8 cellular contexts compared by ENCODE assay signal in the genomic region with DNA sequence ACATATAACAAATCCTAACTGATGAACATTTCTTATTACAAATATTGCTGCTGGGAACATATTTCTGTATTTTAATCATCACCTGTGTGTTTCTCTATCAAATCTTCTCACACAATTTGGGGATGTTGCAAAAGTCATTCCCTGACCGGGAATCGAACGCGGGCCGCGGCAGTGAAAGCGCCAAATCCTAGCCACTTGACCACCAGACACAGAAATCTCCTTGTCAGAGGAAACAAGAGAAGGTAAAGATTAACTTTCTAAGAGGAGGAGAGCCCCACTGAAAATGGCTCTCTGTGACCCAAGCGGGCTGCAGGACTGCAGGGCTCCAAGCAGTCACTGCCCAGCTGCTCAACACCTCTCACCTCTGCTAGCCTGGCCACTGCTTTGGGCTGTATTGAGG.
"Had no signal": no experiment of that assay in that cellular context is flagged by ENCODE, and none has a peak within 500 bp of the region (broad histone marks: within the 10 kb centered on the region; RNA-seq: fewer than 3 reads in every experiment).

No MANE protein-coding gene starts in this region.

- H3K4me3 ChIP-seq: GM12878 had no signal

- FAIRE-seq: G401.6, GM12878, GM12891, GM12892, GM18507, GM19239 had no signal

- ATAC-seq: GM12878 had no signal

- DNase-seq: GDM1, GF-D8 had no signal
